Comparison of ENCODE assay signal across 16 cellular contexts in the genomic region with DNA sequence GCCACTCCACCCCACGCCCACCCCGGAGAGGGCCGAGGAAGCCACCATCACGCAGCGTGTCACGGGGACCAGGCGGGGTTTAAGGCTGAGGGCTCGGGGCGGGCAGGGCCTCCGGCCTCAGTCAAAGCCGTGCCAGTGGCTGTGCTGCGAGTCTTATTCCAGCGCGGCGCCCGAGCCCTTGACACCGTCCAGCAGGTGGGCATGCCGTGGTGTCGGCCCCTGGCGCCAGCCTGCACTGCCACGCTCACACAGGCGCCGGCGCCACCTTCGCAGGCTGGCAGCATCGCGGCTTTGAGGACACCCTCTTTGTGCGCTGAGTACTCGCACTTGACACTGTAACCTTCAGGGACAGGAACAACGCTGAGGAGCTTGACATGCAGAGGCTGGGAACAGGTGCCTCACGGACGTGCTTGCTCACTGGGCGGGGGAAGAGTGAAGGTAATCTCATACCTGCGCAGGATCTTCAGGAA. TPM values are rescaled to one million over a fixed set of nuclear protein-coding genes. Genes with fewer than 3 reads are reported as not detected.
DNase-seq lines count a peak whose midpoint lies in the region; TF ChIP-seq lines count a peak whose summit lies in the region.
"Had no signal": no experiment of that assay in that cellular context is flagged by ENCODE, and none has a peak within 500 bp of the region (broad histone marks: within the 10 kb centered on the region; RNA-seq: fewer than 3 reads in every experiment).

No MANE protein-coding gene starts in this region.

- BruUV-seq in Calu3 (replicated peaks; lab: Mats Ljungman, UMichigan): no TSS peak

- H3F3A ChIP-seq in neural progenitor cell (ENCODE audit: low read depth): no peaks in the 10 kb centered on the region

- DNase-seq in Calu3 (no peak), NCI-H2029 (lab: John Stamatoyannopoulos, UW) (peak; percentile 72), colonic mucosa (no peak), neural progenitor cell (ENCODE audit: low spot score) (no peak), T-helper 1 cell (no peak), mesenteric fat pad (ENCODE audit: low spot score) (no peak)
- DNase-seq in activated CD4-positive, alpha-beta T cell treated with anti-CD3 and anti-CD28 coated beads for 48 hours: no peak
- DNase-seq: ACHN; C1 segment of cervical spinal cord; CD8-positive, alpha-beta memory T cell; GM23248; NCI-H1105; NCI-H1694 treated with DMSO at 0.1 percent for 48 hours; OCI-M1; SHP77; SK-N-SH had no signal

- CTCF ChIA-PET in Calu3 (lab: Charles Lee): interaction anchor here (0.6 to 1.1 kb wide), 2 partner anchors 18 to 171 kb away, joined by 3 to 4 read pairs; no protein-coding TSS in a partner anchor

- H3K4me1 Mint-ChIP-seq in Calu3 (ENCODE audit: low read depth, unreplicated experiment) (peaks cover 9% of the 10 kb centered on the region), neural progenitor cell (no peaks in the 10 kb centered on the region)
- H3K4me1 Mint-ChIP-seq: CD8-positive, alpha-beta memory T cell had no signal

- H3K27ac ChIP-seq in colonic mucosa (peak overlapping the region; percentile 61), neural progenitor cell (no peak overlapping the region)
- H3K27ac ChIP-seq: GM23248 had no signal

- H3K36me3 ChIP-seq in colonic mucosa (no peaks in the 10 kb centered on the region), neural progenitor cell (no peaks in the 10 kb centered on the region)

- H3K27ac Mint-ChIP-seq in Calu3 (ENCODE audit: unreplicated experiment): no peak overlapping the region
- H3K27ac Mint-ChIP-seq in neural progenitor cell: no peak overlapping the region
- H3K27ac Mint-ChIP-seq: CD8-positive, alpha-beta memory T cell had no signal

- TF ChIP-seq CTCF in Calu3 (IDR thresholded peaks at IDR 0.05; ENCODE audit: unreplicated experiment) (no peak), colonic mucosa (IDR thresholded peaks at IDR 0.05) (no peak), neural progenitor cell (IDR thresholded peaks at IDR 0.05) (no peak)

- H3K4me3 ChIP-seq in colonic mucosa (no peak overlapping the region), neural progenitor cell (no peak overlapping the region)
- H3K4me3 ChIP-seq: GM23248 had no signal

- H3K9me3 Mint-ChIP-seq in Calu3 (ENCODE audit: low read depth, unreplicated experiment) (no peaks in the 10 kb centered on the region), neural progenitor cell (no peaks in the 10 kb centered on the region)
- H3K9me3 Mint-ChIP-seq: CD8-positive, alpha-beta memory T cell had no signal

- H3K9me3 ChIP-seq in colonic mucosa (no peaks in the 10 kb centered on the region), neural progenitor cell (ENCODE audit: low read depth) (no peaks in the 10 kb centered on the region)
- H3K9me3 ChIP-seq: SK-N-SH had no signal

- no peaks in the 10 kb centered on the region for H3K4me1 ChIP-seq in colonic mucosa
- H3K4me1 ChIP-seq in neural progenitor cell: no peaks in the 10 kb centered on the region

- no peak overlapping the region for H3K4me2 ChIP-seq in neural progenitor cell
- H3K4me2 ChIP-seq: SK-N-SH had no signal

- H3K79me2 ChIP-seq in neural progenitor cell (ENCODE audit: low read depth): no peaks in the 10 kb centered on the region

- no peaks in the 10 kb centered on the region for H3K27me3 Mint-ChIP-seq in Calu3 (ENCODE audit: unreplicated experiment)
- H3K27me3 Mint-ChIP-seq in neural progenitor cell (ENCODE audit: insufficient read depth, low read depth): peaks cover 5% of the 10 kb centered on the region

- H3K4me3 Mint-ChIP-seq in Calu3 (ENCODE audit: low read depth, unreplicated experiment) (peak overlapping the region; percentile 61), neural progenitor cell (peak overlapping the region; percentile 21)
- H3K4me3 Mint-ChIP-seq: CD8-positive, alpha-beta memory T cell had no signal

- H3K36me3 Mint-ChIP-seq in Calu3 (ENCODE audit: insufficient read depth, unreplicated experiment) (peaks cover 5% of the 10 kb centered on the region), neural progenitor cell (no peaks in the 10 kb centered on the region)
- H3K36me3 Mint-ChIP-seq: CD8-positive, alpha-beta memory T cell had no signal

- H3K9ac ChIP-seq in colonic mucosa (ENCODE audit: low read depth in 2 of 2, low read length in 2 of 2) (peak overlapping the region in 1 of 2 donors; percentile 66), neural progenitor cell (no peak overlapping the region)
- H3K9ac ChIP-seq: GM23248, SK-N-SH had no signal

- no peaks in the 10 kb centered on the region for H4K20me1 ChIP-seq in neural progenitor cell (ENCODE audit: low read depth)

- intact Hi-C loops in Calu3 (cut with micrococcal nuclease; ENCODE audit: unreplicated experiment) (no loop called here), colonic mucosa (cut with DNase I) (no loop called here)

- no peak overlapping the region for H2AFZ ChIP-seq in neural progenitor cell (replicated peaks)
- H2AFZ ChIP-seq: GM23248 had no signal

- H3K27me3 ChIP-seq in colonic mucosa (no peaks in the 10 kb centered on the region), neural progenitor cell (peaks cover 8% of the 10 kb centered on the region)

RNA-seq across cellular contexts. Expression of a gene that starts 34.0 kb away (rescaled TPM):
- 29.9 and 32.6 TPM in 2 replicates for total RNA-seq in Calu3 (2022)
- total RNA-seq in colonic mucosa: 10 to 100 TPM; 11.8 to 15.2 TPM
- 13.7 and 24.5 TPM in 2 replicates for total RNA-seq in neural progenitor cell (ENCODE audit: low replicate concordance)
- 10.4 TPM for total RNA-seq in mesenteric fat pad

RNA-seq across cellular contexts. Expression of a gene that starts 58.9 kb away (rescaled TPM):
- total RNA-seq in Calu3 (2022) (130 and 136 TPM in 2 replicates), colonic mucosa (100 to 1,000 TPM in 1 of 2 donors, 10 to 100 TPM in 1; 94.6 to 117 TPM), neural progenitor cell (ENCODE audit: low replicate concordance) (45.6 and 77.3 TPM in 2 replicates), mesenteric fat pad (97.5 TPM)

RNA-seq across cellular contexts. Expression of a gene that starts 59.1 kb away (rescaled TPM):
- 13.7 and 13.8 TPM in 2 replicates for total RNA-seq in Calu3 (2022)
- 10 to 100 TPM in 1 of 2 donors, 1 to 10 TPM in 1; 8.6 to 12.7 TPM for total RNA-seq in colonic mucosa
- 0.56 and 8.0 TPM in 2 replicates for total RNA-seq in neural progenitor cell (ENCODE audit: low replicate concordance)
- total RNA-seq in mesenteric fat pad: 2.2 TPM
